9 cellular contexts compared by ENCODE assay signal in genomic region chr15:32345978-32346595, GRCh38. TPM values are rescaled to one million over a fixed set of nuclear protein-coding genes. Genes with fewer than 3 reads are reported as not detected.
DNase-seq lines count a peak whose midpoint lies in the region; ATAC-seq, FAIRE-seq and TF ChIP-seq lines count a peak whose summit lies in the region.
"Not testable (repeated sequence)": the region's sequence is repeated elsewhere in the genome, so short reads cannot be mapped to it uniquely, and the experiment has no call there.
"Had no signal": no experiment of that assay in that cellular context is flagged by ENCODE, and none has a peak within 500 bp of the region (broad histone marks: within the 10 kb centered on the region; RNA-seq: fewer than 3 reads in every experiment).

No MANE protein-coding gene starts in this region.

- intact Hi-C loops in CD8-positive, alpha-beta T cell (cut with DNase I, micrococcal nuclease), result not testable (repeated sequence)

- H3K9me2 ChIP-seq in neural cell (ENCODE audit: insufficient read depth, low read length), result not testable (repeated sequence)

- CTCF ChIA-PET in CD8-positive, alpha-beta T cell (lab: Charles Lee); WTC11 (lab: Charles Lee): not testable (repeated sequence)

- peak; percentile 62 for ATAC-seq in CD8-positive, alpha-beta T cell
- ATAC-seq in WTC11 (peak; percentile 12), memory B cell (ENCODE audit: low read depth) (peak; percentile 41)
- peak; percentile 60 to 62 for ATAC-seq in activated T-cell treated with anti-CD3 and anti-CD28 coated beads, Interleukin-2, amount 50 U/mL, for 4 hours
- ATAC-seq in central memory CD8-positive, alpha-beta T cell (replicated peaks; ENCODE audit: extremely low read depth, poor library complexity, severe bottlenecking), result peak; percentile 73
- peak; percentile 59 for ATAC-seq in stimulated activated effector memory CD8-positive, alpha-beta T cell treated with anti-CD3 and anti-CD28 coated beads, Interleukin-12 subunit alpha, Interleukin-12 subunit beta, amount 100 ng/mL, for 72 hours

- H3K27ac ChIP-seq in CD8-positive, alpha-beta T cell (ENCODE audit: low read depth, low read length); neural cell (ENCODE audit: low read length): not testable (repeated sequence)

- not testable (repeated sequence) for TF ChIP-seq EP300 in neural cell (conservative IDR thresholded peaks at IDR 0.05; ENCODE audit: poor library complexity, severe bottlenecking)

- not testable (repeated sequence) for H3K9ac ChIP-seq in neural cell (ENCODE audit: low read length)

- H3K27me3 ChIP-seq in CD8-positive, alpha-beta T cell (ENCODE audit: insufficient read depth, low read length); neural cell (ENCODE audit: insufficient read depth, low read depth, low read length): not testable (repeated sequence)

- not testable (repeated sequence) for H3F3A ChIP-seq in neural cell (ENCODE audit: insufficient read depth, low read length, poor library complexity, severe bottlenecking)

- H3K4me3 Mint-ChIP-seq in CD8-positive, alpha-beta T cell; WTC11; activated T-cell treated with anti-CD3 and anti-CD28 coated beads, Interleukin-2, amount 50 U/mL, for 4 hours; memory B cell: not testable (repeated sequence)
- H3K4me3 Mint-ChIP-seq in central memory CD8-positive, alpha-beta T cell, result peak overlapping the region; percentile 59
- peak overlapping the region; percentile 42 for H3K4me3 Mint-ChIP-seq in stimulated activated effector memory CD8-positive, alpha-beta T cell treated with anti-CD3 and anti-CD28 coated beads, Interleukin-12 subunit alpha, Interleukin-12 subunit beta, amount 100 ng/mL, for 72 hours

- not testable (repeated sequence) for H3K4me3 ChIP-seq in CD8-positive, alpha-beta T cell (ENCODE audit: low read depth, low read length)
- peak overlapping the region; percentile 53 for H3K4me3 ChIP-seq in neural cell (ENCODE audit: low read length)

- not testable (repeated sequence) for H3K9me3 ChIP-seq in CD8-positive, alpha-beta T cell (ENCODE audit: low read length); neural cell (ENCODE audit: low read length)

- H3K4me1 Mint-ChIP-seq in CD8-positive, alpha-beta T cell (ENCODE audit: low read depth); WTC11; activated T-cell treated with anti-CD3 and anti-CD28 coated beads, Interleukin-2, amount 50 U/mL, for 4 hours (ENCODE audit: low read depth); central memory CD8-positive, alpha-beta T cell; memory B cell; stimulated activated effector memory CD8-positive, alpha-beta T cell treated with anti-CD3 and anti-CD28 coated beads, Interleukin-12 subunit alpha, Interleukin-12 subunit beta, amount 100 ng/mL, for 72 hours: not testable (repeated sequence)

- not testable (repeated sequence) for H2AFZ ChIP-seq in neural cell (ENCODE audit: low read depth, low read length)

- H3K36me3 ChIP-seq in CD8-positive, alpha-beta T cell (ENCODE audit: insufficient read depth, low read length); neural cell (ENCODE audit: insufficient read depth, low read length): not testable (repeated sequence)

- not testable (repeated sequence) for H4K20me1 ChIP-seq in neural cell (ENCODE audit: insufficient read depth)

- not testable (repeated sequence) for H3K79me2 ChIP-seq in neural cell (replicated peaks; ENCODE audit: insufficient read depth, low read length)

- not testable (repeated sequence) for H3K4me2 ChIP-seq in neural cell (ENCODE audit: low read length)

- POLR2A ChIA-PET in CD8-positive, alpha-beta T cell (lab: Charles Lee); WTC11 (lab: Charles Lee): not testable (repeated sequence)

- not testable (repeated sequence) for TF ChIP-seq RAD21 in neural cell (conservative IDR thresholded peaks at IDR 0.05)

- not testable (repeated sequence) for DNase-seq in CD8-positive, alpha-beta T cell; WTC11 (ENCODE audit: low spot score); activated T-cell treated with anti-CD3 and anti-CD28 coated beads, Interleukin-2, amount 50 U/mL, for 4 hours; central memory CD8-positive, alpha-beta T cell (ENCODE audit: low spot score in 2 of 2); memory B cell (ENCODE audit: low spot score in 2 of 2); stimulated activated effector memory CD8-positive, alpha-beta T cell treated with anti-CD3 and anti-CD28 coated beads, Interleukin-12 subunit alpha, Interleukin-12 subunit beta, amount 100 ng/mL, for 72 hours (ENCODE audit: low spot score in 2 of 2); urothelium cell line (ENCODE audit: low spot score)

- FAIRE-seq in urothelium cell line (lab: Jason Lieb, UNC), result peak; percentile 13

- not testable (repeated sequence) for TF ChIP-seq CTCF in CD8-positive, alpha-beta T cell (IDR thresholded peaks at IDR 0.05); WTC11 (IDR thresholded peaks at IDR 0.05); neural cell (IDR thresholded peaks at IDR 0.05; ENCODE audit: poor library complexity, severe bottlenecking)

- not testable (repeated sequence) for H3K9me3 Mint-ChIP-seq in CD8-positive, alpha-beta T cell; WTC11; activated T-cell treated with anti-CD3 and anti-CD28 coated beads, Interleukin-2, amount 50 U/mL, for 4 hours; central memory CD8-positive, alpha-beta T cell; memory B cell; stimulated activated effector memory CD8-positive, alpha-beta T cell treated with anti-CD3 and anti-CD28 coated beads, Interleukin-12 subunit alpha, Interleukin-12 subunit beta, amount 100 ng/mL, for 72 hours

- not testable (repeated sequence) for H3K36me3 Mint-ChIP-seq in CD8-positive, alpha-beta T cell; WTC11; activated T-cell treated with anti-CD3 and anti-CD28 coated beads, Interleukin-2, amount 50 U/mL, for 4 hours (ENCODE audit: insufficient read depth); central memory CD8-positive, alpha-beta T cell (ENCODE audit: insufficient read depth); memory B cell; stimulated activated effector memory CD8-positive, alpha-beta T cell treated with anti-CD3 and anti-CD28 coated beads, Interleukin-12 subunit alpha, Interleukin-12 subunit beta, amount 100 ng/mL, for 72 hours

- not testable (repeated sequence) for H3K27ac Mint-ChIP-seq in CD8-positive, alpha-beta T cell; WTC11; central memory CD8-positive, alpha-beta T cell (ENCODE audit: low read depth); memory B cell; stimulated activated effector memory CD8-positive, alpha-beta T cell treated with anti-CD3 and anti-CD28 coated beads, Interleukin-12 subunit alpha, Interleukin-12 subunit beta, amount 100 ng/mL, for 72 hours

- not testable (repeated sequence) for H3K4me1 ChIP-seq in CD8-positive, alpha-beta T cell (ENCODE audit: insufficient read depth, low read length)

- not testable (repeated sequence) for H3K27me3 Mint-ChIP-seq in CD8-positive, alpha-beta T cell (ENCODE audit: low read depth); activated T-cell treated with anti-CD3 and anti-CD28 coated beads, Interleukin-2, amount 50 U/mL, for 4 hours (ENCODE audit: low read depth); central memory CD8-positive, alpha-beta T cell; memory B cell
- peaks cover 14% of the 10 kb centered on the region for H3K27me3 Mint-ChIP-seq in WTC11 (ENCODE audit: low read depth)

RNA-seq across cellular contexts. Expression of gene GOLGA8K, which starts 57.0 kb away (rescaled TPM):
- total RNA-seq in CD8-positive, alpha-beta T cell, result not detected
- 1.1 to 1.5 TPM (median 1.2 TPM) in 3 replicates for total RNA-seq in WTC11 (2021)
- under 1 TPM in 1 of 3 donors, not detected in 2; 0.11 TPM for total RNA-seq in activated T-cell treated with anti-CD3 and anti-CD28 coated beads, Interleukin-2, amount 50 U/mL, for 4 hours
- polyA plus RNA-seq in neural cell, result 0.27 TPM in 1 of 2 replicates, not detected in the other
- polyA minus RNA-seq in neural cell, result 0.46 and 0.49 TPM in 2 replicates
- total RNA-seq: Daoy had no signal

Comparison
In these comparisons a context has a peak if more than half of its experiments do, and no peak if none do; other contexts are left out.
1. ATAC-seq: peak in every context shown above with its lines; median percentile 73 in central memory CD8-positive, alpha-beta T cell; 62 in CD8-positive, alpha-beta T cell; 61 in activated T-cell treated with anti-CD3 and anti-CD28 coated beads, Interleukin-2, amount 50 U/mL, for 4 hours; 59 in stimulated activated effector memory CD8-positive, alpha-beta T cell treated with anti-CD3 and anti-CD28 coated beads, Interleukin-12 subunit alpha, Interleukin-12 subunit beta, amount 100 ng/mL, for 72 hours; 41 in memory B cell; 12 in WTC11.